1 cellular context compared by ENCODE assay signal in genomic region chr4:189940178-189941004, GRCh38.
TF ChIP-seq lines count a peak whose summit lies in the region.

TSS of gene FRG1 (plus strand) at chr4:189940872. CDS start at chr4:189941010, 138 bp downstream.

TF ChIP-seq in HepG2, 621 proteins besides CTCF, POLR2A, EP300 and RAD21 (continued from another document and continues in another):
- TF ChIP-seq TFDP1 (CRISPR knock-in tag; IDR thresholded peaks at IDR 0.05; ENCODE audit: borderline replicate concordance) (peak; percentile 95), ZNF75D (CRISPR knock-in tag; IDR thresholded peaks at IDR 0.05; ENCODE audit: borderline replicate concordance) (no peak), HNRNPLL (IDR thresholded peaks at IDR 0.05; ENCODE audit: low read depth, low read length, poor library complexity, severe bottlenecking) (peak; percentile 78), ZNF274 (CRISPR knock-in tag; IDR thresholded peaks at IDR 0.05) (peak; percentile 67; the same call in 1 of the 2 replicates), TOPORS (CRISPR knock-in tag; IDR thresholded peaks at IDR 0.05) (peak; percentile 88; the same call in 1 of the 2 replicates), CSRNP1 (CRISPR knock-in tag; IDR thresholded peaks at IDR 0.05) (0 out of 2 replicates have a peak, but pooled peaks have one; percentile 64), GRHL1 (CRISPR knock-in tag; conservative IDR thresholded peaks at IDR 0.05) (no peak), TBX3 (IDR thresholded peaks at IDR 0.05; ENCODE audit: borderline replicate concordance) (no peak; the same call in 1 of the 2 replicates), TGIF2 (CRISPR knock-in tag; IDR thresholded peaks at IDR 0.05) (peak; percentile 74; the same call in 1 of the 2 replicates), ZFYVE20 (CRISPR knock-in tag; IDR thresholded peaks at IDR 0.05; ENCODE audit: borderline replicate concordance, low read depth) (no peak), TFE3 (CRISPR knock-in tag; IDR thresholded peaks at IDR 0.05) (peak; percentile 33; the same call in 1 of the 2 replicates), PHF20 (CRISPR knock-in tag; IDR thresholded peaks at IDR 0.05) (peak; percentile 94), ZNF234 (CRISPR knock-in tag; conservative IDR thresholded peaks at IDR 0.05) (peak; percentile 86), FOSL2 (CRISPR knock-in tag; IDR thresholded peaks at IDR 0.05) (peak; percentile 55; the same call in 1 of the 2 replicates), FOXO4 (CRISPR knock-in tag; conservative IDR thresholded peaks at IDR 0.05) (no peak), ATF7-NPFF (CRISPR knock-in tag; IDR thresholded peaks at IDR 0.05; ENCODE audit: low read depth) (peak; percentile 95), HMGXB3 (CRISPR knock-in tag; IDR thresholded peaks at IDR 0.05; ENCODE audit: borderline replicate concordance) (peak; percentile 84; the same call in 1 of the 2 replicates), CCAR2 (optimal IDR thresholded peaks at IDR 0.05; ENCODE audit: low read depth, low read length) (peak; percentile 67), ZNF282 (IDR thresholded peaks at IDR 0.05; ENCODE audit: partially characterized antibody) (no peak), SOX13 (IDR thresholded peaks at IDR 0.05) (no peak), SOX13 (CRISPR knock-in tag; conservative IDR thresholded peaks at IDR 0.05 in 1 of 2, IDR thresholded peaks at IDR 0.05 in 1 of 2) (peak in 1 of 2 experiments; percentile 66; a peak in 2 of 4 replicates), SYNCRIP (IDR thresholded peaks at IDR 0.05; ENCODE audit: insufficient read depth, low read depth, low read length) (no peak), ZNF570 (CRISPR knock-in tag; IDR thresholded peaks at IDR 0.05; ENCODE audit: borderline replicate concordance) (no peak), ASH2L (IDR thresholded peaks at IDR 0.05; ENCODE audit: insufficient read length, low read depth, low read length) (peak; percentile 85), TMF1 (CRISPR knock-in tag; IDR thresholded peaks at IDR 0.05; ENCODE audit: low read depth) (0 out of 2 replicates have a peak, but pooled peaks have one; percentile 82), TCF7L2 (IDR thresholded peaks at IDR 0.05; ENCODE audit: low read depth, low read length) (no peak), ZMAT3 (CRISPR knock-in tag; conservative IDR thresholded peaks at IDR 0.05) (no peak), MEIS1 (CRISPR knock-in tag; IDR thresholded peaks at IDR 0.05; ENCODE audit: borderline replicate concordance) (peak; percentile 71; the same call in 1 of the 2 replicates), PAXIP1 (CRISPR knock-in tag; conservative IDR thresholded peaks at IDR 0.05) (peak; percentile 46; the same call in 1 of the 2 replicates), ZNF740 (CRISPR knock-in tag; IDR thresholded peaks at IDR 0.05) (peak; percentile 60; the same call in 1 of the 2 replicates), HNRNPH1 (optimal IDR thresholded peaks at IDR 0.05; ENCODE audit: low read depth, low read length) (no peak), ZNF256 (CRISPR knock-in tag; conservative IDR thresholded peaks at IDR 0.05) (peak; percentile 79; the same call in 1 of the 2 replicates), ZFP37 (CRISPR knock-in tag; IDR thresholded peaks at IDR 0.05; ENCODE audit: borderline replicate concordance) (no peak), NFKB2 (CRISPR knock-in tag; IDR thresholded peaks at IDR 0.05; ENCODE audit: borderline replicate concordance) (no peak), CREB1 (IDR thresholded peaks at IDR 0.05) (peak; percentile 40; the same call in 1 of the 2 replicates), CREB1 (CRISPR knock-in tag; IDR thresholded peaks at IDR 0.05) (peak; percentile 65; the same call in 1 of the 2 replicates), SRSF4 (IDR thresholded peaks at IDR 0.05; ENCODE audit: low read depth, low read length, poor library complexity, severe bottlenecking) (no peak), ZNF20 (CRISPR knock-in tag; IDR thresholded peaks at IDR 0.05) (no peak), TRAFD1 (CRISPR knock-in tag; IDR thresholded peaks at IDR 0.05; ENCODE audit: borderline replicate concordance) (no peak), SKI (IDR thresholded peaks at IDR 0.05; ENCODE audit: partially characterized antibody) (peak; percentile 61), MATR3 (CRISPR knock-in tag; IDR thresholded peaks at IDR 0.05) (no peak), ARNT (IDR thresholded peaks at IDR 0.05) (no peak), ZNF761 (CRISPR knock-in tag; conservative IDR thresholded peaks at IDR 0.05) (peak; percentile 93; the same call in 1 of the 2 replicates), ZNF773 (CRISPR knock-in tag; IDR thresholded peaks at IDR 0.05; ENCODE audit: borderline replicate concordance) (0 out of 2 replicates have a peak, but pooled peaks have one; percentile 75), RXRB (CRISPR knock-in tag; IDR thresholded peaks at IDR 0.05; ENCODE audit: borderline replicate concordance) (peak; percentile 57; the same call in 1 of the 2 replicates), ZNF292 (CRISPR knock-in tag; IDR thresholded peaks at IDR 0.05; ENCODE audit: borderline replicate concordance, low read depth) (peak; percentile 86), PHF5A (CRISPR knock-in tag; IDR thresholded peaks at IDR 0.05; ENCODE audit: low read depth, unreplicated experiment) (peak; percentile 87), SP2 (CRISPR knock-in tag; IDR thresholded peaks at IDR 0.05) (peak; percentile 85)
